1 cellular context compared by ENCODE assay signal in genomic region chr10:34045571-34046190, GRCh38.
A peak's percentile ranks its signal among the peaks of the same experiment; 100 is the strongest.
TF ChIP-seq lines count a peak whose summit lies in the region.

No MANE protein-coding gene starts in this region.

TF ChIP-seq in SK-N-SH, 30 proteins besides CTCF, POLR2A, EP300 and RAD21 (continued from another document):
- TF ChIP-seq NFIC (IDR thresholded peaks at IDR 0.05; ENCODE audit: borderline replicate concordance) (peak; percentile 32; the same call in 1 of the 2 replicates), REST (IDR thresholded peaks at IDR 0.05; ENCODE audit: low read depth, low read length) (no peak), JUND (IDR thresholded peaks at IDR 0.05) (peak; percentile 47), FOSL2 (IDR thresholded peaks at IDR 0.05; ENCODE audit: borderline replicate concordance, low read depth) (peak; percentile 34; the same call in 1 of the 2 replicates), GATA2 (CRISPR knock-in tag; IDR thresholded peaks at IDR 0.05) (no peak), POLR2AphosphoS5 (IDR thresholded peaks at IDR 0.05; ENCODE audit: low read depth, low read length) (no peak), MEF2A (IDR thresholded peaks at IDR 0.05; ENCODE audit: borderline replicate concordance, low read depth) (no peak), ELF1 (IDR thresholded peaks at IDR 0.05) (no peak), TCF12 (IDR thresholded peaks at IDR 0.05) (peak; percentile 81), RCOR1 (IDR thresholded peaks at IDR 0.05; ENCODE audit: low read length) (no peak)
- TF ChIP-seq, protein P1, sequence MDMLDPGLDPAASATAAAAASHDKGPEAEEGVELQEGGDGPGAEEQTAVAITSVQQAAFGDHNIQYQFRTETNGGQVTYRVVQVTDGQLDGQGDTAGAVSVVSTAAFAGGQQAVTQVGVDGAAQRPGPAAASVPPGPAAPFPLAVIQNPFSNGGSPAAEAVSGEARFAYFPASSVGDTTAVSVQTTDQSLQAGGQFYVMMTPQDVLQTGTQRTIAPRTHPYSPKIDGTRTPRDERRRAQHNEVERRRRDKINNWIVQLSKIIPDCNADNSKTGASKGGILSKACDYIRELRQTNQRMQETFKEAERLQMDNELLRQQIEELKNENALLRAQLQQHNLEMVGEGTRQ (IDR thresholded peaks at IDR 0.05; ENCODE audit: borderline replicate concordance, low read depth, low read length): no peak
- TF ChIP-seq, protein P2, sequence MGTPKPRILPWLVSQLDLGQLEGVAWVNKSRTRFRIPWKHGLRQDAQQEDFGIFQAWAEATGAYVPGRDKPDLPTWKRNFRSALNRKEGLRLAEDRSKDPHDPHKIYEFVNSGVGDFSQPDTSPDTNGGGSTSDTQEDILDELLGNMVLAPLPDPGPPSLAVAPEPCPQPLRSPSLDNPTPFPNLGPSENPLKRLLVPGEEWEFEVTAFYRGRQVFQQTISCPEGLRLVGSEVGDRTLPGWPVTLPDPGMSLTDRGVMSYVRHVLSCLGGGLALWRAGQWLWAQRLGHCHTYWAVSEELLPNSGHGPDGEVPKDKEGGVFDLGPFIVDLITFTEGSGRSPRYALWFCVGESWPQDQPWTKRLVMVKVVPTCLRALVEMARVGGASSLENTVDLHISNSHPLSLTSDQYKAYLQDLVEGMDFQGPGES (IDR thresholded peaks at IDR 0.05; ENCODE audit: low read depth, low read length): no peak
